In the genomic region with DNA sequence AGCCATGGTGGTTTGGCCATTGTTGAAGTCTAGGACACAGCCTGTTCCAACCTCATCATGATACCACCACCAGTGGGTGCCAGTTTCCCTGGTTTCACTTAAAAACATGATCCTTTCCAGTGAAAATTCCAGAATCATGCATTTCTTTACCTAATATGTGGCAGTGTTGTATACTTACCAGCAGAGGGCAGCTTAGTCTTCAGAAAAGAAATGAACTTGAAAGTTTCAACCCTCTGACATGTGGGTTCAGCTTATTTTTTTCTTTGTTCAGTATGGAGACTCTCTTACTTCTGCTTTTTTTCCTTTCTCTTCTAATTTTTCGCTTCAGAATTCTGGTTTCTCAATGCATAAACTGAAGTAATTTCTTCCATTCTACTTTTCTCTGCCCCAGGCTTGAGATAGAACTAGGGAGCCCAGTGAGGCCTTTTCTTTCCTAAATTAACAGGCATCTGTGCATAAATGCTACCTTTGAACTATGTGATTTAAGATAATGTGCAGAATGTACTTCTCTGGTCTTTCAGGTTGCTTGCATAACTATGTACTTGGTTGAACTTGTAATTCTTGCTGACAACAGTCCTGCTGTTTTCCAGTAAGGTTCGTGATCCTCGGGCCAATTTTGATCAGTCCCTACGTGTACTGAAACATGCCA, we compare ENCODE assay signal across 8 cellular contexts. TPM values are rescaled to one million over a fixed set of nuclear protein-coding genes. Genes with fewer than 3 reads are reported as not detected.
DNase-seq lines count a peak whose midpoint lies in the region; ATAC-seq and TF ChIP-seq lines count a peak whose summit lies in the region.

No MANE protein-coding gene starts in this region.

- H3K27ac Mint-ChIP-seq in activated naive CD8-positive, alpha-beta T cell treated with anti-CD3 and anti-CD28 coated beads for 36 hours = peak overlapping the region; percentile 79
- peak overlapping the region; percentile 18 for H3K27ac Mint-ChIP-seq in glutamatergic neuron (ENCODE audit: unreplicated experiment)

- H3K27me3 Mint-ChIP-seq in activated naive CD8-positive, alpha-beta T cell treated with anti-CD3 and anti-CD28 coated beads for 36 hours = no peaks in the 10 kb centered on the region
- peaks cover 2% of the 10 kb centered on the region for H3K27me3 Mint-ChIP-seq in glutamatergic neuron (ENCODE audit: unreplicated experiment)

- ATAC-seq in HG03432 (IDR thresholded peaks at IDR 0.05; ENCODE audit: unreplicated experiment) = peak; percentile 76

- H3K4me3 Mint-ChIP-seq in activated naive CD8-positive, alpha-beta T cell treated with anti-CD3 and anti-CD28 coated beads for 36 hours = no peak overlapping the region
- H3K4me3 Mint-ChIP-seq in glutamatergic neuron (ENCODE audit: unreplicated experiment) = no peak overlapping the region

- H3K36me3 Mint-ChIP-seq in activated naive CD8-positive, alpha-beta T cell treated with anti-CD3 and anti-CD28 coated beads for 36 hours = peaks cover 27% of the 10 kb centered on the region
- no peaks in the 10 kb centered on the region for H3K36me3 Mint-ChIP-seq in glutamatergic neuron (ENCODE audit: unreplicated experiment)

- in situ Hi-C loops in Caki2 (cut with HindIII; ENCODE audit: low pct_unique_long_range_greater_than_20kb, low sequenced_read_pairs) = no loop called here

- H3K9me3 Mint-ChIP-seq in activated naive CD8-positive, alpha-beta T cell treated with anti-CD3 and anti-CD28 coated beads for 36 hours = no peaks in the 10 kb centered on the region
- H3K9me3 Mint-ChIP-seq in glutamatergic neuron (ENCODE audit: unreplicated experiment) = no peaks in the 10 kb centered on the region

- peaks cover 14% of the 10 kb centered on the region for H3K4me1 Mint-ChIP-seq in activated naive CD8-positive, alpha-beta T cell treated with anti-CD3 and anti-CD28 coated beads for 36 hours
- no peaks in the 10 kb centered on the region for H3K4me1 Mint-ChIP-seq in glutamatergic neuron (ENCODE audit: low read depth, unreplicated experiment)

- TF ChIP-seq CTCF in glutamatergic neuron (IDR thresholded peaks at IDR 0.05; ENCODE audit: partially characterized antibody, unreplicated experiment) = peak; percentile 91

- DNase-seq in Caki2 (ENCODE audit: low read depth) = peak; percentile 82
- peak; percentile 12 for DNase-seq in GM19240 (ENCODE audit: insufficient read length, low spot score)
- DNase-seq in NCI-H524 treated with DMSO at 0.1 percent for 48 hours (lab: John Stamatoyannopoulos, UW) = peak; percentile 32
- DNase-seq in activated naive CD8-positive, alpha-beta T cell treated with anti-CD3 and anti-CD28 coated beads for 36 hours = no peak
- peak; percentile 42 for DNase-seq in glutamatergic neuron
- peak; percentile 95 for DNase-seq in pons (ENCODE audit: low spot score)
- no peak for DNase-seq in mesenteric fat pad (ENCODE audit: low spot score)

RNA-seq across cellular contexts. Expression of a gene that starts 10.7 kb away (rescaled TPM):
- 27.6 and 49.3 TPM in 2 replicates for total RNA-seq in Caki2 (2014; rRNA removed; shearing (Covaris generic); ENCODE audit: low replicate concordance)
- 10 to 100 TPM; 44.1 to 46.3 TPM for total RNA-seq in activated naive CD8-positive, alpha-beta T cell treated with anti-CD3 and anti-CD28 coated beads for 36 hours
- 9.4 TPM for total RNA-seq in glutamatergic neuron (ENCODE audit: unreplicated experiment)
- total RNA-seq in mesenteric fat pad = 8.4 TPM

RNA-seq across cellular contexts. Expression of a gene that starts 10.8 kb away (rescaled TPM):
- 1,660 and 1,718 TPM in 2 replicates for total RNA-seq in Caki2 (2014; rRNA removed; shearing (Covaris generic); ENCODE audit: low replicate concordance)
- 1,000 to 10,000 TPM; 1,739 to 1,814 TPM for total RNA-seq in activated naive CD8-positive, alpha-beta T cell treated with anti-CD3 and anti-CD28 coated beads for 36 hours
- total RNA-seq in glutamatergic neuron (ENCODE audit: unreplicated experiment) (831 TPM), mesenteric fat pad (1,339 TPM)

RNA-seq across cellular contexts. Expression of a gene that starts 57.7 kb away (rescaled TPM):
- total RNA-seq in Caki2 (2014; rRNA removed; shearing (Covaris generic); ENCODE audit: low replicate concordance) = 817 and 999 TPM in 2 replicates
- 10 to 100 TPM; 29.7 to 34.8 TPM for total RNA-seq in activated naive CD8-positive, alpha-beta T cell treated with anti-CD3 and anti-CD28 coated beads for 36 hours
- 32.3 TPM for total RNA-seq in glutamatergic neuron (ENCODE audit: unreplicated experiment)
- 73.4 TPM for total RNA-seq in mesenteric fat pad

Comparison
In these comparisons a context has a peak if more than half of its experiments do, and no peak if none do; other contexts are left out.
1. DNase-seq: peak in Caki2 (single experiment), GM19240 (single experiment), NCI-H524 treated with DMSO at 0.1 percent for 48 hours (single experiment), glutamatergic neuron (single experiment) and pons (single experiment); none in activated naive CD8-positive, alpha-beta T cell treated with anti-CD3 and anti-CD28 coated beads for 36 hours (single experiment) and mesenteric fat pad (single experiment).
2. RNA of a gene that starts 57.7 kb away (total RNA-seq): 817 to 999 TPM in Caki2; 73.4 TPM in mesenteric fat pad (single experiment), 29.7 to 34.8 TPM in activated naive CD8-positive, alpha-beta T cell treated with anti-CD3 and anti-CD28 coated beads for 36 hours and 32.3 TPM in glutamatergic neuron (single experiment); every median in the first group is over 10 times any median in the second.